Comparison of ENCODE assay signal across 1 cellular context in the genomic region with DNA sequence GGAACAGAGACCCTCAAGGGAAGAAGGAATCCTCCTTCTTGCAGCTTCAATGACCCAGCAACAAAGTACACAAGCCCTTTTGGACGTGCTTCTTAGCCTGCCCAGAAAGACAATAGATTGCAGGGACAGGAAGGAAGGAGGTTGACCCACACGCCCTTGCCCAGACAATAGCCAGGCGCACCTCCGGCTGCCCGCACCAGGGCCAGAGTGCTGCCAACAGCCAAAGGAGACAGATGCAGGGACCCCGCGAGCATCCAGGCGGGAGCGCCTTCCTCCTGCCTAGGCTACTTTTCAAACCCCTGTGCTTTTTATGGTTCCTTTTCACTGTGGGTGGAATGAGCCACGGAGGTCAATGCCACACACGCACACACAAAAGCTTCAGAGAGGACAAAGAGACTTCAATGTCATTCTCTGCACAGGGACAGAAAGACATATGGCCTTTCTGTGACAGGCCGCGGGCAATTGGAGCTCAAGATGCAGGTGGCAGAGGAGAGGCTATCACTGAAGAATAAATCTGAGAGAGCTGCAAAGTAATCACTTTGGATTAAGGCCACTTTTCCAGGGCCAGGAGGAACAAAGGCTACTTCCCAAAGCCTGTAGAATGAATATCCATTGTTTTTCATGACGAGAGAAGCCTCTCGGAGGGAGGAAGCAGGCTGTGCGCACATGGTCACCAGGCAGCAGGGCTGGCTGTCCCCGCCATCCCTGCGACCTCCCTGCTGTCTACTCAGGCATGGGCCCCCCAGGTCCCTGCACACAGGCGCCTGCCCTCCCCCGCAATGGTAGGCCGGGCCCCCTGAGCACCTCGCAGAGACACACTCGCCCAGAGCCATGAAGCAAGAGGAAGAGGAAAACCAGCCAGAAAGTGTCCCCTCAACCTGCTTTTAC.
TF ChIP-seq lines count a peak whose summit lies in the region.

No MANE protein-coding gene starts in this region.

TF ChIP-seq in HepG2, 621 proteins besides CTCF, POLR2A, EP300 and RAD21 (continued from another document):
- TF ChIP-seq, protein P1, sequence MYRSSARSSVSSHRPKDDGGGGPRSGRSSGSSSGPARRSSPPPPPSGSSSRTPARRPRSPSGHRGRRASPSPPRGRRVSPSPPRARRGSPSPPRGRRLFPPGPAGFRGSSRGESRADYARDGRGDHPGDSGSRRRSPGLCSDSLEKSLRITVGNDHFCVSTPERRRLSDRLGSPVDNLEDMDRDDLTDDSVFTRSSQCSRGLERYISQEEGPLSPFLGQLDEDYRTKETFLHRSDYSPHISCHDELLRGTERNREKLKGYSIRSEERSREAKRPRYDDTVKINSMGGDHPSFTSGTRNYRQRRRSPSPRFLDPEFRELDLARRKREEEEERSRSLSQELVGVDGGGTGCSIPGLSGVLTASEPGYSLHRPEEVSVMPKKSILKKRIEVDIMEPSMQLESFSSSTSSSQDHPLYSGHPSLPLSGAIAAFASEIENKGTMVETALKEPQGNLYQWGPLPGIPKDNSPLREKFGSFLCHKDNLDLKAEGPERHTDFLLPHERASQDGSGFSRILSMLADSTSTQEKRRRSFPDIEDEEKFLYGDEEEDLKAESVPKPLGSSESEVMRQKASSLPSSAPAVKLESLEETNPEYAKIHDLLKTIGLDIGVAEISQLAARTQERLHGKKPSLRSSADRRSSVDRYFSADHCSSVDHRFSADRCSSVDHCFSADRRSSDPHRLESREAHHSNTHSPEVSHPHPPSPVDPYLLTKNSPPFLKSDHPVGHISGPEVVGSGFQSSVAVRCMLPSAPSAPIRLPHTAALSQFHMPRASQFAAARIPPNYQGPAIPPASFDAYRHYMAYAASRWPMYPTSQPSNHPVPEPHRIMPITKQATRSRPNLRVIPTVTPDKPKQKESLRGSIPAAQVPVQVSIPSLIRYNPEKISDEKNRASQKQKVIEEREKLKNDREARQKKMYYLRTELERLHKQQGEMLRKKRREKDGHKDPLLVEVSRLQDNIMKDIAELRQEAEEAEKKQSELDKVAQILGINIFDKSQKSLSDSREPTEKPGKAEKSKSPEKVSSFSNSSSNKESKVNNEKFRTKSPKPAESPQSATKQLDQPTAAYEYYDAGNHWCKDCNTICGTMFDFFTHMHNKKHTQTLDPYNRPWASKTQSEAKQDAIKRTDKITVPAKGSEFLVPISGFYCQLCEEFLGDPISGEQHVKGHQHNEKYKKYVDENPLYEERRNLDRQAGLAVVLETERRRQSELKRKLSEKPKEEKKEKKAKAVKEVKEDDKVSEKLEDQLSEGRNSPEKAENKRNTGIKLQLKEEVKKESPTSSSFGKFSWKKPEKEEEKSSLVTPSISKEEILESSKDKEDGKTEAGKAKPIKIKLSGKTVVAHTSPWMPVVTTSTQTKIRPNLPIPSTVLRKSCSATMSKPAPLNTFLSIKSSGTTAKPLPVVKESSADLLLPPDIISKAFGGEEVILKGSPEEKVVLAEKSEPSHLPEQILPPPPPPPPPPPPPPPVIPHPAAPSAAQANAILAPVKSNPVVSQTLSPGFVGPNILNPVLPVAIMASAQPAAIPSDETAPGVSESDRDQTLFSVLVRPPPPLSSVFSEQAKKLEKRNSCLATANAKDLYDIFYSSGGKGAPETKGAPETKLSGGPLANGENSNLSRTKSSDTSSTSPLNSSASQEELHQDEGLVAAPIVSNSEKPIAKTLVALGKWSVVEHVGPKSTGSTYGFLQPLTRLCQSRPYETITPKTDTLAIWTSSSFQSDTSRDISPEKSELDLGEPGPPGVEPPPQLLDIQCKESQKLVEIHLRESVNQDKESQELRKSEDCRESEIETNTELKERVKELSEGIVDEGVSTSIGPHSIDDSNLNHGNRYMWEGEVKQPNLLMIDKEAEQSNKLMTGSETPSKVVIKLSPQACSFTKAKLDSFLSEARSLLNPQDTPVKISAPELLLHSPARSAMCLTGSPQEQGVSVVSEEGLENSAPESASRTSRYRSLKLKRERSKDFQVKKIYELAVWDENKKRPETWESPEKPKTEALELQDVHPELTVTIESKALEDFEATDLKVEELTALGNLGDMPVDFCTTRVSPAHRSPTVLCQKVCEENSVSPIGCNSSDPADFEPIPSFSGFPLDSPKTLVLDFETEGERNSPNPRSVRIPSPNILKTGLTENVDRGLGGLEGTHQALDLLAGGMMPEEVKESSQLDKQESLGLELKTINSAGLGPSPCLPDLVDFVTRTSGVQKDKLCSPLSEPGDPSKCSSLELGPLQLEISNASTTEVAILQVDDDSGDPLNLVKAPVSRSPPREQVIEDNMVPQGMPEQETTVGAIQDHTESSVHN (CRISPR knock-in tag; IDR thresholded peaks at IDR 0.05): no peak
- TF ChIP-seq NAIF1 (CRISPR knock-in tag; IDR thresholded peaks at IDR 0.05; ENCODE audit: borderline replicate concordance) (no peak), ZNF557 (CRISPR knock-in tag; IDR thresholded peaks at IDR 0.05) (no peak), ZNF678 (CRISPR knock-in tag; IDR thresholded peaks at IDR 0.05) (no peak), JARID2 (CRISPR knock-in tag; IDR thresholded peaks at IDR 0.05; ENCODE audit: insufficient replicate concordance) (no peak), PAWR (CRISPR knock-in tag; IDR thresholded peaks at IDR 0.05; ENCODE audit: borderline replicate concordance) (no peak), CEBPB (IDR thresholded peaks at IDR 0.05; ENCODE audit: borderline replicate concordance, low read depth, low read length) (no peak)
- TF ChIP-seq, protein P2, sequence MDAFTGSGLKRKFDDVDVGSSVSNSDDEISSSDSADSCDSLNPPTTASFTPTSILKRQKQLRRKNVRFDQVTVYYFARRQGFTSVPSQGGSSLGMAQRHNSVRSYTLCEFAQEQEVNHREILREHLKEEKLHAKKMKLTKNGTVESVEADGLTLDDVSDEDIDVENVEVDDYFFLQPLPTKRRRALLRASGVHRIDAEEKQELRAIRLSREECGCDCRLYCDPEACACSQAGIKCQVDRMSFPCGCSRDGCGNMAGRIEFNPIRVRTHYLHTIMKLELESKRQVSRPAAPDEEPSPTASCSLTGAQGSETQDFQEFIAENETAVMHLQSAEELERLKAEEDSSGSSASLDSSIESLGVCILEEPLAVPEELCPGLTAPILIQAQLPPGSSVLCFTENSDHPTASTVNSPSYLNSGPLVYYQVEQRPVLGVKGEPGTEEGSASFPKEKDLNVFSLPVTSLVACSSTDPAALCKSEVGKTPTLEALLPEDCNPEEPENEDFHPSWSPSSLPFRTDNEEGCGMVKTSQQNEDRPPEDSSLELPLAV (CRISPR knock-in tag; conservative IDR thresholded peaks at IDR 0.05; ENCODE audit: low read depth): no peak
TF ChIP-seq in HepG2: peak in this region for 0.
